ENCODE assay signal across 28 cellular contexts in genomic region chr16:88389621-88390160, GRCh38.
"Had no signal": no experiment of that assay in that cellular context is flagged by ENCODE, and none has a peak within 500 bp of the region (broad histone marks: within the 10 kb centered on the region; RNA-seq: fewer than 3 reads in every experiment).

No MANE protein-coding gene starts in this region.

- H3K27ac ChIP-seq: epithelial cell of prostate, neutrophil, parathyroid adenoma, psoas muscle, spleen had no signal

- H3K27ac Mint-ChIP-seq: activated CD4-positive, alpha-beta memory T cell treated with anti-CD3 and anti-CD28 coated beads for 36 hours; activated CD4-positive, alpha-beta T cell treated with anti-CD3 and anti-CD28 coated beads, Interleukin-2, amount 10 ng/mL, durations not matched to agents 24 days and 14 days; activated naive CD4-positive, alpha-beta T cell treated with anti-CD3 and anti-CD28 coated beads for 36 hours; activated naive CD8-positive, alpha-beta T cell treated with anti-CD3 and anti-CD28 coated beads, Interleukin-2, amount 10 ng/mL, durations not matched to agents 7 days and 5 days; activated T-helper 1 cell treated with anti-CD3 and anti-CD28 coated beads, Interleukin-12 subunit alpha, Interleukin-12 subunit beta, Interleukin-2, Interleukin-4 antibody, amounts not matched to agents 30 ng/mL and 10 ng/mL and 1 ng/mL, durations not matched to agents 14 hours and 24 hours and 36 hours; stimulated activated effector memory CD8-positive, alpha-beta T cell treated with anti-CD3 and anti-CD28 coated beads, Interleukin-12 subunit alpha, Interleukin-12 subunit beta, amount 100 ng/mL, for 72 hours; stimulated activated naive CD8-positive, alpha-beta T cell treated with anti-CD3 and anti-CD28 coated beads, Interleukin-15, Interleukin-2, amounts not matched to agents 100 ng/mL and 50 ng/mL, for 24 hours had no signal

- H3K36me3 ChIP-seq: ascending aorta, gastrocnemius medialis, neutrophil, spleen, thoracic aorta had no signal

- H3K9me3 Mint-ChIP-seq: activated CD4-positive, alpha-beta memory T cell treated with anti-CD3 and anti-CD28 coated beads for 36 hours; activated CD4-positive, alpha-beta T cell treated with anti-CD3 and anti-CD28 coated beads, Interleukin-2, amount 10 ng/mL, durations not matched to agents 24 days and 14 days; activated naive CD4-positive, alpha-beta T cell treated with anti-CD3 and anti-CD28 coated beads for 36 hours; activated naive CD8-positive, alpha-beta T cell treated with anti-CD3 and anti-CD28 coated beads, Interleukin-2, amount 10 ng/mL, durations not matched to agents 7 days and 5 days; activated T-helper 1 cell treated with anti-CD3 and anti-CD28 coated beads, Interleukin-12 subunit alpha, Interleukin-12 subunit beta, Interleukin-2, Interleukin-4 antibody, amounts not matched to agents 30 ng/mL and 10 ng/mL and 1 ng/mL, durations not matched to agents 14 hours and 24 hours and 36 hours; nephron; stimulated activated effector memory CD8-positive, alpha-beta T cell treated with anti-CD3 and anti-CD28 coated beads, Interleukin-12 subunit alpha, Interleukin-12 subunit beta, amount 100 ng/mL, for 72 hours; stimulated activated naive CD8-positive, alpha-beta T cell treated with anti-CD3 and anti-CD28 coated beads, Interleukin-15, Interleukin-2, amounts not matched to agents 100 ng/mL and 50 ng/mL, for 24 hours had no signal

- ATAC-seq: gastrocnemius medialis; psoas muscle; stimulated activated effector memory CD8-positive, alpha-beta T cell treated with anti-CD3 and anti-CD28 coated beads, Interleukin-12 subunit alpha, Interleukin-12 subunit beta, amount 100 ng/mL, for 72 hours had no signal

- H3K4me1 ChIP-seq: parathyroid adenoma had no signal

- H3K79me2 ChIP-seq: parathyroid adenoma had no signal

- H3K4me3 Mint-ChIP-seq: activated CD4-positive, alpha-beta memory T cell treated with anti-CD3 and anti-CD28 coated beads for 36 hours; activated CD4-positive, alpha-beta T cell treated with anti-CD3 and anti-CD28 coated beads, Interleukin-2, amount 10 ng/mL, durations not matched to agents 24 days and 14 days; activated naive CD4-positive, alpha-beta T cell treated with anti-CD3 and anti-CD28 coated beads for 36 hours; activated naive CD8-positive, alpha-beta T cell treated with anti-CD3 and anti-CD28 coated beads, Interleukin-2, amount 10 ng/mL, durations not matched to agents 7 days and 5 days; activated T-helper 1 cell treated with anti-CD3 and anti-CD28 coated beads, Interleukin-12 subunit alpha, Interleukin-12 subunit beta, Interleukin-2, Interleukin-4 antibody, amounts not matched to agents 30 ng/mL and 10 ng/mL and 1 ng/mL, durations not matched to agents 14 hours and 24 hours and 36 hours; nephron; stimulated activated effector memory CD8-positive, alpha-beta T cell treated with anti-CD3 and anti-CD28 coated beads, Interleukin-12 subunit alpha, Interleukin-12 subunit beta, amount 100 ng/mL, for 72 hours; stimulated activated naive CD8-positive, alpha-beta T cell treated with anti-CD3 and anti-CD28 coated beads, Interleukin-15, Interleukin-2, amounts not matched to agents 100 ng/mL and 50 ng/mL, for 24 hours had no signal

- DNase-seq: activated CD4-positive, alpha-beta memory T cell treated with anti-CD3 and anti-CD28 coated beads for 36 hours; activated CD4-positive, alpha-beta T cell treated with anti-CD3 and anti-CD28 coated beads, Interleukin-2, amount 10 ng/mL, durations not matched to agents 24 days and 14 days; activated CD4-positive, CD25-positive, alpha-beta regulatory T cell treated with anti-CD3 and anti-CD28 coated beads, Interleukin-2, amount 50 U/mL, for 72 hours; activated CD8-positive, alpha-beta memory T cell treated with anti-CD3 and anti-CD28 coated beads, Interleukin-2, amount 50 U/mL, for 4 hours; activated effector memory CD4-positive, alpha-beta T cell treated with anti-CD3 and anti-CD28 coated beads, Interleukin-2, amount 50 U/mL, for 16 hours; activated naive CD4-positive, alpha-beta T cell treated with anti-CD3 and anti-CD28 coated beads for 36 hours; activated naive CD8-positive, alpha-beta T cell treated with anti-CD3 and anti-CD28 coated beads, Interleukin-2, amount 10 ng/mL, durations not matched to agents 7 days and 5 days; activated T-cell treated with anti-CD3 and anti-CD28 coated beads, Interleukin-2, amount 50 U/mL, for 1 hour; central memory CD4-positive, alpha-beta T cell; dermis blood vessel endothelial cell; effector CD4-positive, alpha-beta T cell; gastrocnemius medialis; glutamatergic neuron; mammary epithelial cell; psoas muscle; spleen; stimulated activated CD4-positive, alpha-beta T cell treated with anti-CD3 and anti-CD28 coated beads, Interleukin-4, amount 100 ng/mL, for 1 hour; T-helper 2 cell; trophoblast cell had no signal

- H2AFZ ChIP-seq: parathyroid adenoma had no signal

- H3K9ac ChIP-seq: parathyroid adenoma had no signal

- H3K27me3 ChIP-seq: ascending aorta, gastrocnemius medialis had no signal

- H3K9me3 ChIP-seq: ascending aorta, gastrocnemius medialis, neutrophil, psoas muscle, spleen, thoracic aorta had no signal

- H3K4me3 ChIP-seq: ascending aorta, gastrocnemius medialis, psoas muscle, spleen, thoracic aorta had no signal

- H3K36me3 Mint-ChIP-seq: activated CD4-positive, alpha-beta memory T cell treated with anti-CD3 and anti-CD28 coated beads for 36 hours; activated naive CD8-positive, alpha-beta T cell treated with anti-CD3 and anti-CD28 coated beads, Interleukin-2, amount 10 ng/mL, durations not matched to agents 7 days and 5 days; stimulated activated effector memory CD8-positive, alpha-beta T cell treated with anti-CD3 and anti-CD28 coated beads, Interleukin-12 subunit alpha, Interleukin-12 subunit beta, amount 100 ng/mL, for 72 hours had no signal

- H3K4me1 Mint-ChIP-seq: activated CD4-positive, alpha-beta T cell treated with anti-CD3 and anti-CD28 coated beads, Interleukin-2, amount 10 ng/mL, durations not matched to agents 24 days and 14 days; activated naive CD8-positive, alpha-beta T cell treated with anti-CD3 and anti-CD28 coated beads, Interleukin-2, amount 10 ng/mL, durations not matched to agents 7 days and 5 days; nephron; stimulated activated effector memory CD8-positive, alpha-beta T cell treated with anti-CD3 and anti-CD28 coated beads, Interleukin-12 subunit alpha, Interleukin-12 subunit beta, amount 100 ng/mL, for 72 hours had no signal
